Comparison of ENCODE assay signal across 1 cellular context in the genomic region with DNA sequence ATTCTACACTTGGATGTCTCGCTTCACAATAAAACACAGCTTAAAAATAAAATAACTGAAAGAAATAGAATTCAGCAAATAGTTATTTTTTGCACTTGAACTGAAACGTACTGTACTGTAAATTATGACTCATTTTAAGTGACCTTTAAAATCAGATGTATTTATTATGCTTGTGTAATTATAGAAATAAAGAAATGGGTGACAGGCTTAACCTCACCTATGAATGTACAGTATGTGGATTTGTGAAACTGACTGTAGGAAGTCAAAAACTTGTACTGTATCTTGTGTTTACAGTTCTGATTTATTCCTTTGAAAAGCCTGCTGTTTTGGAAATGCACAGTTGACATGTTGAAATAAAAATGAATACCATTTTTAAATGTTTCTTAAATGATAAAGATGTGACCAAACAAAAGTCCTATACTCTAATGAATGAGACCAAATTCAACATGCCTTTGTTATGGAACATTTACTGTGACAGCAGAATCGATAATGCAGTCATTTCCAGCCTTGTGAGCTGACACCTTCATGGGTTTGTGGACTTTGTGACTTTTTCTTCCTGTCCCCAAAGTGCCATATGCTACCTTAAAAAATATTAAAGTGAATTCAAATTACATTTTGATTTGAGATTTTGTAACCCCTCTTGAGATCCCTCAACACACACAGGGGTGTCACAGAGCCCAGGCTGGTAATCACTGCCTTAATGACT.
TF ChIP-seq lines count a peak whose summit lies in the region.

No MANE protein-coding gene starts in this region.

TF ChIP-seq in GM12891, 5 proteins besides CTCF, POLR2A, EP300 and RAD21 (continued from another document):
- TF ChIP-seq SPI1 (IDR thresholded peaks at IDR 0.05; ENCODE audit: low read depth, low read length) (no peak), TAF1 (IDR thresholded peaks at IDR 0.05; ENCODE audit: low read depth, low read length) (no peak), POU2F2 (IDR thresholded peaks at IDR 0.05; ENCODE audit: low read depth, low read length) (no peak)
